6 cellular contexts compared by ENCODE assay signal in the genomic region with DNA sequence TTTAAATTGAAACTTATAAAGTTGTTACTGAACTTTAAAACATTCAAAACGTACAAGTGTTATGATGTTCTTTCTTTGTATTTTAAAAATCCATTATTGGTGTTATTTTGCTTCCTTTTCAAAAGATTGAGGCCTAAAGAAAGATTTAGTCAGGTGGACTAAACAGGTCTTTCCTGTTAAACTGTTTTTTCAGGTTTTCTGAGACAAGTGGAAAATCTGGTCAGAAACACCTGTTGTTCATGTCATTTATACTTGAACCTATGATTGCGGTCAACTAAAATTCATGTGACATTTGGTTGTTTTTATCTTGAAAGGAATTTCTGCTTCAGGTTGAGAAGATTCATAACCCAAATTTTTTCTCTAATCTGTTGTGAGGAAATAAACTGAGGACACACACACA.
DNase-seq lines count a peak whose midpoint lies in the region; ATAC-seq, FAIRE-seq and TF ChIP-seq lines count a peak whose summit lies in the region.
"Not testable (repeated sequence)": the region's sequence is repeated elsewhere in the genome, so short reads cannot be mapped to it uniquely, and the experiment has no call there.

No MANE protein-coding gene starts in this region.

- TF ChIP-seq EP300 in H1 (IDR thresholded peaks at IDR 0.05; ENCODE audit: borderline replicate concordance in 1 of 2, low read depth in 2 of 2, low read length in 2 of 2): not testable (repeated sequence)

- H3K9me3 ChIP-seq in OCI-LY7 (ENCODE audit: low read length); astrocyte (ENCODE audit: insufficient read depth, low read depth, low read length); body of pancreas; H1 (ENCODE audit: insufficient read depth in 2 of 2, low read depth in 1 of 2, low read length in 1 of 2); small intestine (ENCODE audit: control insufficient read depth, low read depth): not testable (repeated sequence)

- H3K9me2 ChIP-seq in OCI-LY7 (ENCODE audit: insufficient read depth, low read length): not testable (repeated sequence)

- not testable (repeated sequence) for H3K18ac ChIP-seq in H1 (ENCODE audit: extremely low read depth, low read length)

- H3K23me2 ChIP-seq in H1 (ENCODE audit: low read depth, low read length): not testable (repeated sequence)

- H3K9ac ChIP-seq in astrocyte (ENCODE audit: low read length); H1 (replicated peaks in 1 of 4; ENCODE audit: extremely low read depth in 1 of 4, low read depth in 3 of 4, low read length in 3 of 4): not testable (repeated sequence)

- H4K20me1 ChIP-seq in OCI-LY7 (ENCODE audit: insufficient read depth, low read length); astrocyte (ENCODE audit: insufficient read depth, low read length); H1 (replicated peaks in 1 of 2; ENCODE audit: control insufficient read depth in 1 of 2, insufficient read depth in 2 of 2, low read length in 2 of 2): not testable (repeated sequence)

- H3K9me3 Mint-ChIP-seq in astrocyte (ENCODE audit: unreplicated experiment): not testable (repeated sequence)

- H3K4me3 Mint-ChIP-seq in astrocyte (ENCODE audit: unreplicated experiment): not testable (repeated sequence)

- not testable (repeated sequence) for H3K4me1 Mint-ChIP-seq in astrocyte (ENCODE audit: low read depth, unreplicated experiment)

- H3K27me3 Mint-ChIP-seq in astrocyte (ENCODE audit: low read depth, unreplicated experiment): not testable (repeated sequence)

- H4K91ac ChIP-seq in H1 (replicated peaks; ENCODE audit: insufficient read length, low read length): not testable (repeated sequence)

- no CpG with 5 or more reads among the region's 2 CpGs for WGBS in body of pancreas, 2 donors
- WGBS in H1 (ENCODE audit: extremely low coverage in 1 of 2, insufficient coverage in 1 of 2, insufficient read length in 1 of 2, insufficient replicate concordance in 2 of 2, low coverage in 1 of 2, low lambda C conversion rate in 2 of 2, missing lambda C conversion rate in 1 of 2), 2 experiments: no CpG with 5 or more reads among the region's 2 CpGs
- WGBS in small intestine, 3 donors: no CpG with 5 or more reads among the region's 2 CpGs

- H3K36me3 Mint-ChIP-seq in astrocyte (ENCODE audit: low read depth, unreplicated experiment): not testable (repeated sequence)

- H3K4me3 ChIP-seq in OCI-LY7 (ENCODE audit: low read depth, low read length, poor library complexity, severe bottlenecking); astrocyte (ENCODE audit: insufficient read depth, low read depth, low read length); body of pancreas; H1 (ENCODE audit: extremely low read depth in 1 of 4, insufficient read depth in 2 of 4, low read depth in 3 of 4, low read length in 4 of 4); small intestine (ENCODE audit: low read depth in 1 of 2, low read length in 2 of 2): not testable (repeated sequence)

- not testable (repeated sequence) for H2BK15ac ChIP-seq in H1 (ENCODE audit: low read length)

- H3K56ac ChIP-seq in H1 (replicated peaks; ENCODE audit: insufficient read length, low read depth, low read length): not testable (repeated sequence)

- H2BK12ac ChIP-seq in H1 (ENCODE audit: low read depth, low read length): not testable (repeated sequence)

- not testable (repeated sequence) for H3K79me2 ChIP-seq in OCI-LY7 (ENCODE audit: insufficient read depth, low read depth, low read length); astrocyte (ENCODE audit: insufficient read depth, low read length); H1 (ENCODE audit: control insufficient read depth in 1 of 2, insufficient read depth in 2 of 2, low read length in 2 of 2)

- not testable (repeated sequence) for TF ChIP-seq CTCF in OCI-LY7 (conservative IDR thresholded peaks at IDR 0.05; ENCODE audit: low read length); astrocyte (IDR thresholded peaks at IDR 0.05; ENCODE audit: insufficient read depth, low read depth, low read length); body of pancreas (IDR thresholded peaks at IDR 0.05); H1 (IDR thresholded peaks at IDR 0.05; ENCODE audit: control extremely low read depth in 1 of 3, insufficient read depth in 1 of 3, low read depth in 1 of 3, low read length in 3 of 3)

- not testable (repeated sequence) for H2AK5ac ChIP-seq in H1 (ENCODE audit: low read depth, low read length)

- H3K27ac ChIP-seq in OCI-LY7 (ENCODE audit: low read depth, low read length, poor library complexity, severe bottlenecking): peak overlapping the region; percentile 64
- not testable (repeated sequence) for H3K27ac ChIP-seq in astrocyte (ENCODE audit: low read depth, low read length); body of pancreas; H1 (ENCODE audit: low read depth, low read length); small intestine (ENCODE audit: low read depth in 1 of 2, low read length in 1 of 2)

- not testable (repeated sequence) for H2AFZ ChIP-seq in OCI-LY7 (ENCODE audit: low read length); astrocyte (ENCODE audit: low read depth, low read length); H1 (ENCODE audit: low read length)

- H3K4ac ChIP-seq in H1 (replicated peaks; ENCODE audit: insufficient read length, low read depth, low read length): not testable (repeated sequence)

- not testable (repeated sequence) for H3K79me1 ChIP-seq in H1 (ENCODE audit: low read depth, low read length)

- not testable (repeated sequence) for H4K5ac ChIP-seq in H1 (ENCODE audit: insufficient read length, low read depth, low read length)

- peak; percentile 60 for ATAC-seq in body of pancreas

- FAIRE-seq in GM12892 (lab: Jason Lieb, UNC): peak; percentile 87
- FAIRE-seq in astrocyte (lab: Jason Lieb, UNC): peak; percentile 91
- peak; percentile 7 for FAIRE-seq in H1 (lab: Jason Lieb, UNC)
- peak; percentile 36 for FAIRE-seq in small intestine (lab: Jason Lieb, UNC)

- not testable (repeated sequence) for BruUV-seq in OCI-LY7 (replicated peaks; lab: Mats Ljungman, UMichigan)

- not testable (repeated sequence) for H2BK20ac ChIP-seq in H1 (ENCODE audit: low read length)

- H2BK5ac ChIP-seq in H1 (ENCODE audit: low read depth, low read length): not testable (repeated sequence)

- H4K8ac ChIP-seq in H1 (ENCODE audit: extremely low read depth, insufficient read depth, low read length): not testable (repeated sequence)

- not testable (repeated sequence) for H3K23ac ChIP-seq in H1 (ENCODE audit: insufficient read length)

- intact Hi-C loops in OCI-LY7 (cut with micrococcal nuclease; ENCODE audit: unreplicated experiment); body of pancreas (cut with DNase I): not testable (repeated sequence)

- TF ChIP-seq POLR2A in GM12892 (IDR thresholded peaks at IDR 0.05; ENCODE audit: low read depth, low read length); body of pancreas (IDR thresholded peaks at IDR 0.05); H1 (IDR thresholded peaks at IDR 0.05; ENCODE audit: control extremely low read depth in 1 of 2, low read depth in 2 of 2, low read length in 2 of 2): not testable (repeated sequence)

- CTCF ChIA-PET in OCI-LY7 (lab: Charles Lee; ENCODE audit: unreplicated experiment); H1 (lab: Charles Lee; ENCODE audit: partially characterized antibody): not testable (repeated sequence)

- H3K36me3 ChIP-seq in OCI-LY7 (ENCODE audit: insufficient read depth, low read length); astrocyte (ENCODE audit: insufficient read depth, low read length); body of pancreas (replicated peaks in 1 of 2; ENCODE audit: insufficient read depth in 1 of 2, low read depth in 2 of 2); H1 (ENCODE audit: control insufficient read depth in 2 of 4, insufficient read depth in 4 of 4, low read length in 3 of 4); small intestine (ENCODE audit: control insufficient read depth in 2 of 2, insufficient read depth in 2 of 2, low read length in 2 of 2): not testable (repeated sequence)

- not testable (repeated sequence) for DNase-seq in GM12892 (ENCODE audit: insufficient read length); OCI-LY7 (ENCODE audit: low spot score); astrocyte (ENCODE audit: low read depth); body of pancreas; H1 (ENCODE audit: low read depth in 1 of 2, low spot score in 2 of 2); small intestine

- not testable (repeated sequence) for H3K4me1 ChIP-seq in OCI-LY7 (ENCODE audit: insufficient read depth, low read length, poor library complexity, severe bottlenecking); astrocyte (ENCODE audit: insufficient read depth, low read length); body of pancreas; H1 (replicated peaks in 1 of 4; ENCODE audit: control insufficient read depth in 3 of 4, insufficient read depth in 4 of 4, low read length in 3 of 4); small intestine (ENCODE audit: control insufficient read depth in 2 of 2, insufficient read depth in 1 of 2, low read depth in 1 of 2, low read length in 1 of 2)

- not testable (repeated sequence) for H3K4me2 ChIP-seq in OCI-LY7 (ENCODE audit: low read length); astrocyte (ENCODE audit: low read length); H1 (ENCODE audit: insufficient read depth in 1 of 2, low read depth in 2 of 2, low read length in 2 of 2)

- not testable (repeated sequence) for H2BK120ac ChIP-seq in H1 (replicated peaks; ENCODE audit: low read depth, low read length)

- H3K27me3 ChIP-seq in astrocyte (ENCODE audit: insufficient read depth, low read length); body of pancreas; H1 (replicated peaks in 1 of 4; ENCODE audit: control insufficient read depth in 3 of 4, extremely low read depth in 1 of 4, insufficient read depth in 3 of 4, low read length in 3 of 4); small intestine (ENCODE audit: control insufficient read depth in 2 of 2, insufficient read depth in 2 of 2, low read length in 2 of 2): not testable (repeated sequence)

- not testable (repeated sequence) for H3K27ac Mint-ChIP-seq in astrocyte (ENCODE audit: unreplicated experiment)

- not testable (repeated sequence) for TF ChIP-seq RAD21 in H1 (IDR thresholded peaks at IDR 0.05 in 1 of 2, conservative IDR thresholded peaks at IDR 0.05 in 1 of 2; ENCODE audit: low read depth in 2 of 2, low read length in 2 of 2)

- not testable (repeated sequence) for H3K14ac ChIP-seq in H1 (ENCODE audit: insufficient read length)

- POLR2A ChIA-PET in OCI-LY7 (lab: Charles Lee); H1 (lab: Charles Lee; ENCODE audit: partially characterized antibody): not testable (repeated sequence)
